8 cellular contexts compared by ENCODE assay signal in the genomic region with DNA sequence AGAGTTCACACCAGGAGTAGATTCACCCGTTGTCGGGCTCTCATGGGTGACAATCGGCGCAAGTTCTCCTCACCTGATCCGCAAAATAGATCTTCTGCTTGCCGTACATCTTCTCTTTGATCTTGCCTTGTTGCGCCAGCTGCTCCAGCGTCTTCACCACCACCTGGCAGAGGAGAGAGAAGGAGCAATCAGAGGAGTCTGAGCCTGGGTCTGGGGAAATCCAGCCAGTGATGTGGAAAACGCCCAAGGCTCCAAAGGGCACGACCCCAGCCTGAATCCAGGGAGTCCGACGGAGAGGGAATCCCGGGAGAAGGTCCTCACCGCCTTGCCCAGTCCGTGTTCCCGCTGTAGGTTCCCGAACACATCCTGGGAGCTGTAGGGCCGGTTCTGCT. TPM values are rescaled to one million over a fixed set of nuclear protein-coding genes. Genes with fewer than 3 reads are reported as not detected.
DNase-seq lines count a peak whose midpoint lies in the region; ATAC-seq, FAIRE-seq and TF ChIP-seq lines count a peak whose summit lies in the region.

No MANE protein-coding gene starts in this region.

- peak overlapping the region; percentile 92 for H3K4me2 ChIP-seq in A549

- H3K4me1 ChIP-seq in A549 (peaks cover 20% of the 10 kb centered on the region; the same call in 2 of the 3 replicates), HEK293 (ENCODE audit: control insufficient read depth, insufficient read depth, low read length) (peaks cover 4% of the 10 kb centered on the region), adrenal gland (replicated peaks in 1 of 2) (peaks cover 5 to 21% of the 10 kb centered on the region in 2 donors), upper lobe of right lung (peaks cover 8% of the 10 kb centered on the region)

- TF ChIP-seq POLR2A in A549 (IDR thresholded peaks at IDR 0.05; ENCODE audit: low read length): no peak
- no peak for TF ChIP-seq POLR2A in adrenal gland (IDR thresholded peaks at IDR 0.05)
- no peak for TF ChIP-seq POLR2A in lower leg skin (IDR thresholded peaks at IDR 0.05)

- ATAC-seq in A549: peak; percentile 44 to 58
- no peak for ATAC-seq in upper lobe of right lung

- intact Hi-C loops in adrenal gland (cut with DNase I) (no loop called here), lower leg skin (cut with DNase I; ENCODE audit: low total_unique reads) (loop anchor here (10.0 kb wide), 1 partner anchor 108 kb away; a partner anchor contains a TSS), upper lobe of right lung (cut with DNase I) (no loop called here)

- no peaks in the 10 kb centered on the region for H3K27me3 ChIP-seq in adrenal gland
- no peaks in the 10 kb centered on the region for H3K27me3 ChIP-seq in upper lobe of right lung

- H3K27ac ChIP-seq in A549 (peak overlapping the region; percentile 87 to 94), HEK293 (ENCODE audit: extremely low read depth, low read depth, low read length) (peak overlapping the region; percentile 92), adrenal gland (peak overlapping the region in 4 of 5 donors; percentile 21 to 97 (median 83)), upper lobe of right lung (peak overlapping the region; percentile 86)

- H3K9me3 ChIP-seq in A549: no peaks in the 10 kb centered on the region
- H3K9me3 ChIP-seq in HEK293 (ENCODE audit: control insufficient read depth, insufficient read depth, low read depth, low read length): no peaks in the 10 kb centered on the region
- no peaks in the 10 kb centered on the region for H3K9me3 ChIP-seq in adrenal gland (replicated peaks in 1 of 3)
- H3K9me3 ChIP-seq in upper lobe of right lung: no peaks in the 10 kb centered on the region

- TF ChIP-seq CTCF in A549 (IDR thresholded peaks at IDR 0.05): no peak
- no peak for TF ChIP-seq CTCF in HEK293 (tag by site-specific recombination; IDR thresholded peaks at IDR 0.05)
- no peak for TF ChIP-seq CTCF in adrenal gland (IDR thresholded peaks at IDR 0.05)
- no peak for TF ChIP-seq CTCF in lower leg skin (IDR thresholded peaks at IDR 0.05)
- TF ChIP-seq CTCF in upper lobe of right lung (IDR thresholded peaks at IDR 0.05): no peak

- WGBS in A549 (ENCODE audit: missing lambda C conversion rate): 2% methylated on average over 18 of the region's 18 CpGs
- 6 to 16% (median 10%) methylated on average over 8 to 18 of the region's 18 CpGs for WGBS in adrenal gland, 4 donors
- WGBS in lower leg skin, 2 donors: 4% methylated on average over 17 to 18 of the region's 18 CpGs

- POLR2A ChIA-PET in A549 (lab: Yijun Ruan, JAX) (interaction anchor here (0.5 to 3.0 kb wide), 10 partner anchors 11 to 196 kb away, joined by 3 to 51 read pairs (median 11); a partner anchor contains a TSS), HEK293 (lab: Yijun Ruan, JAX) (interaction anchor here (0.5 to 5.0 kb wide), 18 partner anchors 11 to 421 kb away, joined by 3 to 48 read pairs (median 6); a partner anchor contains a TSS)

- H3K36me3 ChIP-seq in HEK293 (ENCODE audit: control insufficient read depth in 2 of 2, insufficient read depth in 1 of 2, low read length in 2 of 2) (peaks cover 42 to 75% of the 10 kb centered on the region in 2 experiments), adrenal gland (replicated peaks in 1 of 2) (peaks cover 0 to 49% of the 10 kb centered on the region in 2 donors), upper lobe of right lung (peaks cover 59% of the 10 kb centered on the region)

- peak overlapping the region; percentile 73 for H3K4me3 ChIP-seq in A549
- H3K4me3 ChIP-seq in HEK293 (ENCODE audit: low read depth, low read length): peak overlapping the region; percentile 91
- H3K4me3 ChIP-seq in adrenal gland: peak overlapping the region in 2 of 4 donors; percentile 34 to 86
- H3K4me3 ChIP-seq in lower leg skin (ENCODE audit: low read depth, poor library complexity, severe bottlenecking): peak overlapping the region; percentile 33
- H3K4me3 ChIP-seq in upper lobe of right lung: peak overlapping the region; percentile 62

- DNase-seq in A549 (ENCODE audit: low read depth in 1 of 2, low spot score in 1 of 2): peak in 1 of 2 experiments; percentile 60
- no peak for DNase-seq in adrenal gland
- DNase-seq in lower leg skin (ENCODE audit: low spot score in 2 of 2): no peak
- no peak for DNase-seq in upper lobe of right lung
- DNase-seq in GF-D8 (lab: John Stamatoyannopoulos, UW): no peak
- no peak for DNase-seq in UCSD-AML1 (lab: John Stamatoyannopoulos, UW; ENCODE audit: unreplicated experiment)
- no peak for DNase-seq in NCI-H1105 treated with DMSO at 0.1 percent for 48 hours (lab: John Stamatoyannopoulos, UW)

- CTCF ChIA-PET in A549 (lab: Yijun Ruan, JAX): interaction anchor here (1.1 to 15.8 kb wide), 32 partner anchors 11 to 255 kb away, joined by 3 to 394 read pairs (median 13); a partner anchor contains a TSS
- CTCF ChIA-PET in HEK293 (lab: Yijun Ruan, JAX): interaction anchor here (0.7 to 7.4 kb wide), 25 partner anchors 9 to 508 kb away, joined by 3 to 112 read pairs (median 11); a partner anchor contains a TSS

- FAIRE-seq in A549 (lab: Jason Lieb, UNC): no peak

- TF ChIP-seq EP300 in A549 (IDR thresholded peaks at IDR 0.05): no peak

- no peak for TF ChIP-seq RAD21 in A549 (conservative IDR thresholded peaks at IDR 0.05 in 1 of 2, IDR thresholded peaks at IDR 0.05 in 1 of 2)

TF ChIP-seq in A549, 52 proteins besides CTCF, POLR2A, EP300 and RAD21:
- TF ChIP-seq GATA3 (IDR thresholded peaks at IDR 0.05; ENCODE audit: borderline replicate concordance): no peak
- TF ChIP-seq FOXS1 (CRISPR knock-in tag; IDR thresholded peaks at IDR 0.05): no peak
- no peak for TF ChIP-seq RFX5 (IDR thresholded peaks at IDR 0.05)
- no peak for TF ChIP-seq CEBPB (IDR thresholded peaks at IDR 0.05)

TF ChIP-seq in HEK293, 187 proteins besides CTCF, POLR2A, EP300 and RAD21 (continues in another document):
- TF ChIP-seq SCRT2 (tag by site-specific recombination; IDR thresholded peaks at IDR 0.05) (peak; percentile 32; the same call in 1 of the 2 replicates), REPIN1 (tag by site-specific recombination; IDR thresholded peaks at IDR 0.05; ENCODE audit: low read depth) (no peak), ZNF239 (tag by site-specific recombination; IDR thresholded peaks at IDR 0.05) (0 out of 2 replicates have a peak, but pooled peaks have one; percentile 46), ZSCAN23 (tag by site-specific recombination; IDR thresholded peaks at IDR 0.05) (peak; percentile 75), HOXC10 (CRISPR knock-in tag; IDR thresholded peaks at IDR 0.05) (peak; percentile 85; the same call in 1 of the 2 replicates), KLF1 (tag by site-specific recombination; IDR thresholded peaks at IDR 0.05) (no peak), ZNF791 (tag by site-specific recombination; IDR thresholded peaks at IDR 0.05) (no peak)

RNA-seq across cellular contexts. Expression of a gene that starts 0.4 kb away (rescaled TPM):
- polyA plus RNA-seq in A549 (2011; rRNA removed) (17.8 and 26.1 TPM in 2 replicates), A549 (2017; fragmentation: RNase III; extraction: RNeasy Plus Mini Kit Qiagen cat#74134 plus additional on column Dnase treatment) (37.3 to 40.7 TPM (median 37.9 TPM) in 3 replicates), adrenal gland (1 to 10 TPM; 3.1 to 3.9 (median 3.5) TPM)
- polyA plus RNA-seq in A549 (2012; cell fraction: cytosol; rRNA removed): 26.0 and 33.5 TPM in 2 replicates
- 25.9 and 35.2 TPM in 2 replicates for polyA plus RNA-seq in A549 (2012; cell fraction: nucleus; rRNA removed)
- polyA minus RNA-seq in A549 (2011; rRNA and poly(A)+ RNA removed): 8.3 and 9.2 TPM in 2 replicates
- total RNA-seq in adrenal gland (1 to 10 TPM in 7 of 8 donors, not detected in 1; 1.2 to 2.3 (median 1.8) TPM), lower leg skin (1 to 10 TPM in 2 of 4 donors, under 1 TPM in 2; 0.67 to 3.6 (median 1.8) TPM), upper lobe of right lung (4.2 TPM)

RNA-seq across cellular contexts. Expression of a gene that starts 10.2 kb away (rescaled TPM):
- 48.0 and 48.6 TPM in 2 replicates for polyA plus RNA-seq in A549 (2011; rRNA removed)
- polyA plus RNA-seq in A549 (2012; cell fraction: cytosol; rRNA removed): 34.8 and 40.4 TPM in 2 replicates
- 39.8 and 41.7 TPM in 2 replicates for polyA plus RNA-seq in A549 (2012; cell fraction: nucleus; rRNA removed)
- 46.3 to 48.1 TPM (median 47.0 TPM) in 3 replicates for polyA plus RNA-seq in A549 (2017; fragmentation: RNase III; extraction: RNeasy Plus Mini Kit Qiagen cat#74134 plus additional on column Dnase treatment)
- 49.3 and 59.8 TPM in 2 replicates for polyA minus RNA-seq in A549 (2011; rRNA and poly(A)+ RNA removed)
- total RNA-seq in adrenal gland: 10 to 100 TPM; 34.2 to 58.8 (median 47.1) TPM
- 10 to 100 TPM; 46.0 to 95.0 (median 52.6) TPM for polyA plus RNA-seq in adrenal gland
- 10 to 100 TPM; 37.8 to 43.2 (median 39.3) TPM for total RNA-seq in lower leg skin
- total RNA-seq in upper lobe of right lung: 61.3 TPM

RNA-seq across cellular contexts. Expression of a gene that starts 15.2 kb away (rescaled TPM):
- polyA plus RNA-seq in A549 (2011; rRNA removed) (65.4 and 77.5 TPM in 2 replicates), A549 (2017; fragmentation: RNase III; extraction: RNeasy Plus Mini Kit Qiagen cat#74134 plus additional on column Dnase treatment) (103 to 113 TPM (median 112 TPM) in 3 replicates), adrenal gland (100 to 1,000 TPM in 2 of 3 donors, 10 to 100 TPM in 1; 65.5 to 192 (median 130) TPM)
- polyA plus RNA-seq in A549 (2012; cell fraction: cytosol; rRNA removed): 116 and 139 TPM in 2 replicates
- polyA plus RNA-seq in A549 (2012; cell fraction: nucleus; rRNA removed): 273 and 349 TPM in 2 replicates
- polyA minus RNA-seq in A549 (2011; rRNA and poly(A)+ RNA removed): 86.3 and 94.3 TPM in 2 replicates
- total RNA-seq in adrenal gland (100 to 1,000 TPM in 4 of 8 donors, 10 to 100 TPM in 4; 55.9 to 148 (median 91.8) TPM), lower leg skin (10 to 100 TPM; 32.4 to 49.5 (median 41.7) TPM), upper lobe of right lung (63.3 TPM)

RNA-seq across cellular contexts. Expression of a gene that starts 24.4 kb away (rescaled TPM):
- polyA plus RNA-seq in A549 (2011; rRNA removed) (0.40 and 0.49 TPM in 2 replicates), A549 (2017; fragmentation: RNase III; extraction: RNeasy Plus Mini Kit Qiagen cat#74134 plus additional on column Dnase treatment) (1.2 to 1.9 TPM (median 1.5 TPM) in 3 replicates), adrenal gland (1 to 10 TPM in 2 of 3 donors, under 1 TPM in 1; 0.22 to 7.6 (median 3.6) TPM)
- polyA plus RNA-seq in A549 (2012; cell fraction: cytosol; rRNA removed): 1.3 and 1.4 TPM in 2 replicates
- polyA plus RNA-seq in A549 (2012; cell fraction: nucleus; rRNA removed): 3.4 and 4.8 TPM in 2 replicates
- 0.24 and 0.29 TPM in 2 replicates for polyA minus RNA-seq in A549 (2011; rRNA and poly(A)+ RNA removed)
- total RNA-seq in adrenal gland (1 to 10 TPM in 7 of 8 donors, under 1 TPM in 1; 0.60 to 3.0 (median 2.1) TPM), lower leg skin (1 to 10 TPM; 2.3 to 6.6 (median 4.6) TPM), upper lobe of right lung (1.4 TPM)

RNA-seq across cellular contexts. Expression of a gene that starts 32.0 kb away (rescaled TPM):
- polyA plus RNA-seq in A549 (2011; rRNA removed) (28.3 and 45.9 TPM in 2 replicates), A549 (2017; fragmentation: RNase III; extraction: RNeasy Plus Mini Kit Qiagen cat#74134 plus additional on column Dnase treatment) (19.4 to 24.2 TPM (median 22.6 TPM) in 3 replicates), adrenal gland (10 to 100 TPM; 27.1 to 30.6 (median 28.2) TPM)
- 30.7 and 35.7 TPM in 2 replicates for polyA plus RNA-seq in A549 (2012; cell fraction: cytosol; rRNA removed)
- polyA plus RNA-seq in A549 (2012; cell fraction: nucleus; rRNA removed): 28.6 and 30.0 TPM in 2 replicates
- polyA minus RNA-seq in A549 (2011; rRNA and poly(A)+ RNA removed): 128 and 148 TPM in 2 replicates
- total RNA-seq in adrenal gland (100 to 1,000 TPM in 1 of 8 donors, 10 to 100 TPM in 7; 57.6 to 167 (median 83.0) TPM), lower leg skin (100 to 1,000 TPM in 1 of 4 donors, 10 to 100 TPM in 3; 69.4 to 106 (median 84.3) TPM), upper lobe of right lung (68.6 TPM)
